ENCODE assay signal across 19 cellular contexts in the genomic region with DNA sequence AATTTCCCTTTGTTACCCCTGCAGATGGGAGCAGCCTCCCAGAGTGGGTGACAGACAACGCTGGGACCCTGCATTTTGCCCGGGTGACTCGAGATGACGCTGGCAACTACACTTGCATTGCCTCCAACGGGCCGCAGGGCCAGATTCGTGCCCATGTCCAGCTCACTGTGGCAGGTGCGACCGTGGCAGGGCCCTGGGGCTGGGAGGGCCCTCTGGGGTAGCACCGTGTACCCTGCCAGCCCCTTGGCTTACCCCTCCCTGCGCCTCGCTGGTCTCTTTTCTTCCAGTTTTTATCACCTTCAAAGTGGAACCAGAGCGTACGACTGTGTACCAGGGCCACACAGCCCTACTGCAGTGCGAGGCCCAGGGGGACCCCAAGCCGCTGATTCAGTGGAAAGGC. TPM values are rescaled to one million over a fixed set of nuclear protein-coding genes. Genes with fewer than 3 reads are reported as not detected.
DNase-seq lines count a peak whose midpoint lies in the region; ATAC-seq and TF ChIP-seq lines count a peak whose summit lies in the region.
"Had no signal": no experiment of that assay in that cellular context is flagged by ENCODE, and none has a peak within 500 bp of the region (broad histone marks: within the 10 kb centered on the region; RNA-seq: fewer than 3 reads in every experiment).

No MANE protein-coding gene starts in this region.

- TF ChIP-seq CTCF in chondrocyte (IDR thresholded peaks at IDR 0.05) = no peak

- H3K4me1 Mint-ChIP-seq in stimulated activated naive CD8-positive, alpha-beta T cell treated with anti-CD3 and anti-CD28 coated beads, Interleukin-15, amount 100 ng/mL, for 72 hours = peaks cover 32% of the 10 kb centered on the region
- H3K4me1 Mint-ChIP-seq in activated CD8-positive, alpha-beta T cell treated with anti-CD3 and anti-CD28 coated beads, Interleukin-2, amount 10 ng/mL, durations not matched to agents 7 days and 5 days (ENCODE audit: low read depth) = peaks cover 28% of the 10 kb centered on the region
- H3K4me1 Mint-ChIP-seq in naive thymus-derived CD8-positive, alpha-beta T cell = peaks cover 16 to 40% (median 31%) of the 10 kb centered on the region in 4 donors
- peaks cover 5 to 10% of the 10 kb centered on the region in 2 donors for H3K4me1 Mint-ChIP-seq in natural killer cell treated with Interleukin-12 subunit alpha and Interleukin-12 subunit beta and Interleukin-15 and Interleukin-18, amount 100 ng/mL, for 72 hours (ENCODE audit: low read depth in 2 of 2)
- H3K4me1 Mint-ChIP-seq in chondrocyte (ENCODE audit: low read depth) = peaks cover 11% of the 10 kb centered on the region

- peak overlapping the region; percentile 97 to 98 for H3K27ac Mint-ChIP-seq in stimulated activated naive CD8-positive, alpha-beta T cell treated with anti-CD3 and anti-CD28 coated beads, Interleukin-15, amount 100 ng/mL, for 72 hours
- peak overlapping the region; percentile 87 for H3K27ac Mint-ChIP-seq in activated CD8-positive, alpha-beta T cell treated with anti-CD3 and anti-CD28 coated beads, Interleukin-2, amount 10 ng/mL, durations not matched to agents 7 days and 5 days
- peak overlapping the region in 9 of 10 donors; percentile 89 to 100 (median 99) for H3K27ac Mint-ChIP-seq in naive thymus-derived CD8-positive, alpha-beta T cell
- no peak overlapping the region for H3K27ac Mint-ChIP-seq in natural killer cell treated with Interleukin-12 subunit alpha and Interleukin-12 subunit beta and Interleukin-15 and Interleukin-18, amount 100 ng/mL, for 72 hours
- H3K27ac Mint-ChIP-seq in chondrocyte (ENCODE audit: unreplicated experiment) = no peak overlapping the region
- H3K27ac Mint-ChIP-seq: B cell had no signal

- no peak for DNase-seq in stimulated activated naive CD8-positive, alpha-beta T cell treated with anti-CD3 and anti-CD28 coated beads, Interleukin-15, amount 100 ng/mL, for 72 hours
- no peak for DNase-seq in stimulated activated naive CD8-positive, alpha-beta T cell treated with anti-CD3 and anti-CD28 coated beads, Interleukin-15, Interleukin-2, amounts not matched to agents 100 U/mL and 50 U/mL, for 24 hours
- DNase-seq in activated CD8-positive, alpha-beta T cell treated with anti-CD3 and anti-CD28 coated beads, Interleukin-2, amount 10 ng/mL, durations not matched to agents 7 days and 5 days = no peak
- DNase-seq in naive thymus-derived CD8-positive, alpha-beta T cell = no peak
- no peak for DNase-seq in natural killer cell treated with Interleukin-12 subunit alpha and Interleukin-12 subunit beta and Interleukin-15 and Interleukin-18, amount 100 ng/mL, for 72 hours (ENCODE audit: low spot score)
- DNase-seq in AG20443 (ENCODE audit: low spot score) = no peak
- DNase-seq in activated naive CD4-positive, alpha-beta T cell treated with Interleukin-2 at 50 U/mL for 16 hours = no peak
- DNase-seq in chondrocyte (ENCODE audit: low spot score) = no peak
- DNase-seq: CD4-positive, alpha-beta memory T cell; NCI-H1048; NCI-H1436 treated with DMSO at 0.1 percent for 48 hours; NCI-H2081; NCI-H748 treated with DMSO at 0.1 percent for 48 hours; OCI-M1; RPMI8226; SJCRH30 had no signal

- POLR2A ChIA-PET in activated CD8-positive, alpha-beta T cell treated with anti-CD3 and anti-CD28 coated beads, Interleukin-2, amount 10 ng/mL, durations not matched to agents 7 days and 5 days (lab: Charles Lee) = interaction anchor here (1.3 to 2.1 kb wide), 2 partner anchors 82 to 163 kb away, joined by 3 to 6 read pairs; a partner anchor contains a TSS
- POLR2A ChIA-PET in naive thymus-derived CD8-positive, alpha-beta T cell (lab: Charles Lee) = interaction anchor here (1.7 to 3.7 kb wide), 8 partner anchors 82 to 262 kb away, joined by 5 to 34 read pairs (median 14); a partner anchor contains a TSS

- no peaks in the 10 kb centered on the region for H3K9me3 Mint-ChIP-seq in stimulated activated naive CD8-positive, alpha-beta T cell treated with anti-CD3 and anti-CD28 coated beads, Interleukin-15, amount 100 ng/mL, for 72 hours
- H3K9me3 Mint-ChIP-seq in activated CD8-positive, alpha-beta T cell treated with anti-CD3 and anti-CD28 coated beads, Interleukin-2, amount 10 ng/mL, durations not matched to agents 7 days and 5 days (ENCODE audit: insufficient read depth) = no peaks in the 10 kb centered on the region
- no peaks in the 10 kb centered on the region for H3K9me3 Mint-ChIP-seq in naive thymus-derived CD8-positive, alpha-beta T cell
- no peaks in the 10 kb centered on the region for H3K9me3 Mint-ChIP-seq in natural killer cell treated with Interleukin-12 subunit alpha and Interleukin-12 subunit beta and Interleukin-15 and Interleukin-18, amount 100 ng/mL, for 72 hours
- no peaks in the 10 kb centered on the region for H3K9me3 Mint-ChIP-seq in chondrocyte (ENCODE audit: low read depth)
- H3K9me3 Mint-ChIP-seq: CD4-positive, alpha-beta memory T cell had no signal

- ATAC-seq in stimulated activated naive CD8-positive, alpha-beta T cell treated with anti-CD3 and anti-CD28 coated beads, Interleukin-15, amount 100 ng/mL, for 72 hours = peak; percentile 8
- ATAC-seq in stimulated activated naive CD8-positive, alpha-beta T cell treated with anti-CD3 and anti-CD28 coated beads, Interleukin-15, Interleukin-2, amounts not matched to agents 100 U/mL and 50 U/mL, for 24 hours = no peak
- no peak for ATAC-seq in activated CD8-positive, alpha-beta T cell treated with anti-CD3 and anti-CD28 coated beads, Interleukin-2, amount 10 ng/mL, durations not matched to agents 7 days and 5 days
- ATAC-seq in naive thymus-derived CD8-positive, alpha-beta T cell = no peak
- no peak for ATAC-seq in natural killer cell treated with Interleukin-12 subunit alpha and Interleukin-12 subunit beta and Interleukin-15 and Interleukin-18, amount 100 ng/mL, for 72 hours
- ATAC-seq: A549, K562 had no signal

- CTCF ChIA-PET in activated CD8-positive, alpha-beta T cell treated with anti-CD3 and anti-CD28 coated beads, Interleukin-2, amount 10 ng/mL, durations not matched to agents 7 days and 5 days (lab: Charles Lee) = interaction anchor here (1.1 to 4.1 kb wide), 8 partner anchors 11 to 449 kb away, joined by 3 to 48 read pairs (median 6); a partner anchor contains a TSS

- no peaks in the 10 kb centered on the region for H3K36me3 Mint-ChIP-seq in activated CD8-positive, alpha-beta T cell treated with anti-CD3 and anti-CD28 coated beads, Interleukin-2, amount 10 ng/mL, durations not matched to agents 7 days and 5 days (ENCODE audit: low read depth)
- peaks cover 0 to 9% (median 5%) of the 10 kb centered on the region in 3 donors for H3K36me3 Mint-ChIP-seq in naive thymus-derived CD8-positive, alpha-beta T cell
- H3K36me3 Mint-ChIP-seq in natural killer cell treated with Interleukin-12 subunit alpha and Interleukin-12 subunit beta and Interleukin-15 and Interleukin-18, amount 100 ng/mL, for 72 hours = no peaks in the 10 kb centered on the region
- H3K36me3 Mint-ChIP-seq in chondrocyte (ENCODE audit: low read depth) = peaks cover 16% of the 10 kb centered on the region
- H3K36me3 Mint-ChIP-seq: CD4-positive, alpha-beta memory T cell had no signal

- H3K27me3 Mint-ChIP-seq in stimulated activated naive CD8-positive, alpha-beta T cell treated with anti-CD3 and anti-CD28 coated beads, Interleukin-15, amount 100 ng/mL, for 72 hours = no peaks in the 10 kb centered on the region
- no peaks in the 10 kb centered on the region for H3K27me3 Mint-ChIP-seq in activated CD8-positive, alpha-beta T cell treated with anti-CD3 and anti-CD28 coated beads, Interleukin-2, amount 10 ng/mL, durations not matched to agents 7 days and 5 days (ENCODE audit: low read depth)
- no peaks in the 10 kb centered on the region for H3K27me3 Mint-ChIP-seq in naive thymus-derived CD8-positive, alpha-beta T cell
- no peaks in the 10 kb centered on the region for H3K27me3 Mint-ChIP-seq in natural killer cell treated with Interleukin-12 subunit alpha and Interleukin-12 subunit beta and Interleukin-15 and Interleukin-18, amount 100 ng/mL, for 72 hours
- H3K27me3 Mint-ChIP-seq in chondrocyte (ENCODE audit: low read depth) = no peaks in the 10 kb centered on the region
- H3K27me3 Mint-ChIP-seq: B cell; CD4-positive, alpha-beta memory T cell had no signal

- peak overlapping the region; percentile 78 to 86 for H3K4me3 Mint-ChIP-seq in stimulated activated naive CD8-positive, alpha-beta T cell treated with anti-CD3 and anti-CD28 coated beads, Interleukin-15, amount 100 ng/mL, for 72 hours
- no peak overlapping the region for H3K4me3 Mint-ChIP-seq in activated CD8-positive, alpha-beta T cell treated with anti-CD3 and anti-CD28 coated beads, Interleukin-2, amount 10 ng/mL, durations not matched to agents 7 days and 5 days
- peak overlapping the region in 7 of 10 donors; percentile 66 to 94 (median 88) for H3K4me3 Mint-ChIP-seq in naive thymus-derived CD8-positive, alpha-beta T cell
- H3K4me3 Mint-ChIP-seq in natural killer cell treated with Interleukin-12 subunit alpha and Interleukin-12 subunit beta and Interleukin-15 and Interleukin-18, amount 100 ng/mL, for 72 hours = no peak overlapping the region
- H3K4me3 Mint-ChIP-seq in chondrocyte (ENCODE audit: unreplicated experiment) = no peak overlapping the region
- H3K4me3 Mint-ChIP-seq: B cell; CD4-positive, alpha-beta memory T cell had no signal

RNA-seq across cellular contexts. Expression of a gene that starts 29.4 kb away (rescaled TPM):
- total RNA-seq in activated CD8-positive, alpha-beta T cell treated with anti-CD3 and anti-CD28 coated beads, Interleukin-2, amount 10 ng/mL, durations not matched to agents 7 days and 5 days = 10 to 100 TPM; 41.4 to 43.8 TPM
- total RNA-seq in naive thymus-derived CD8-positive, alpha-beta T cell = 10 to 100 TPM; 26.5 to 27.3 TPM
- polyA plus RNA-seq in naive thymus-derived CD8-positive, alpha-beta T cell = 1 to 10 TPM; 3.9 to 6.9 (median 5.2) TPM
- total RNA-seq in natural killer cell treated with Interleukin-12 subunit alpha and Interleukin-12 subunit beta and Interleukin-15 and Interleukin-18, amount 100 ng/mL, for 72 hours = 10 to 100 TPM; 56.8 to 70.4 TPM
- total RNA-seq in chondrocyte = 42.2 to 43.9 TPM (median 42.7 TPM) in 3 replicates

RNA-seq across cellular contexts. Expression of a gene that starts 40.4 kb away (rescaled TPM):
- 10 to 100 TPM; 50.0 to 51.2 TPM for total RNA-seq in activated CD8-positive, alpha-beta T cell treated with anti-CD3 and anti-CD28 coated beads, Interleukin-2, amount 10 ng/mL, durations not matched to agents 7 days and 5 days
- 100 to 1,000 TPM; 101 to 110 TPM for total RNA-seq in naive thymus-derived CD8-positive, alpha-beta T cell
- 10 to 100 TPM in 2 of 3 donors, 1 to 10 TPM in 1; 6.8 to 10.4 (median 10.3) TPM for polyA plus RNA-seq in naive thymus-derived CD8-positive, alpha-beta T cell
- total RNA-seq in natural killer cell treated with Interleukin-12 subunit alpha and Interleukin-12 subunit beta and Interleukin-15 and Interleukin-18, amount 100 ng/mL, for 72 hours = 10 to 100 TPM; 41.5 to 85.8 TPM
- total RNA-seq in chondrocyte = 17.5 to 36.6 TPM (median 19.8 TPM) in 3 replicates

Comparison
In these comparisons a context has a peak if more than half of its experiments do, and no peak if none do; other contexts are left out.
1. H3K27ac Mint-ChIP-seq: peak in stimulated activated naive CD8-positive, alpha-beta T cell treated with anti-CD3 and anti-CD28 coated beads, Interleukin-15, amount 100 ng/mL, for 72 hours (2 of 2), activated CD8-positive, alpha-beta T cell treated with anti-CD3 and anti-CD28 coated beads, Interleukin-2, amount 10 ng/mL, durations not matched to agents 7 days and 5 days (single experiment) and naive thymus-derived CD8-positive, alpha-beta T cell (9 of 10); none in natural killer cell treated with Interleukin-12 subunit alpha and Interleukin-12 subunit beta and Interleukin-15 and Interleukin-18, amount 100 ng/mL, for 72 hours (0 of 2) and chondrocyte (single experiment).
2. H3K4me3 Mint-ChIP-seq: peak in stimulated activated naive CD8-positive, alpha-beta T cell treated with anti-CD3 and anti-CD28 coated beads, Interleukin-15, amount 100 ng/mL, for 72 hours (2 of 2) and naive thymus-derived CD8-positive, alpha-beta T cell (7 of 10); none in activated CD8-positive, alpha-beta T cell treated with anti-CD3 and anti-CD28 coated beads, Interleukin-2, amount 10 ng/mL, durations not matched to agents 7 days and 5 days (single experiment), natural killer cell treated with Interleukin-12 subunit alpha and Interleukin-12 subunit beta and Interleukin-15 and Interleukin-18, amount 100 ng/mL, for 72 hours (single experiment) and chondrocyte (single experiment).